19 cellular contexts compared by ENCODE assay signal in genomic region chr5:88536146-88536545, GRCh38.
A peak's percentile ranks its signal among the peaks of the same experiment; 100 is the strongest.
DNase-seq lines count a peak whose midpoint lies in the region; ATAC-seq, FAIRE-seq and TF ChIP-seq lines count a peak whose summit lies in the region.
"Had no signal": no experiment of that assay in that cellular context is flagged by ENCODE, and none has a peak within 500 bp of the region (broad histone marks: within the 10 kb centered on the region; RNA-seq: fewer than 3 reads in every experiment).

No MANE protein-coding gene starts in this region.

- H3K4ac ChIP-seq in H9 (ENCODE audit: low read depth, low read length), result no peak overlapping the region

- no peak overlapping the region for H3K4me3 Mint-ChIP-seq in astrocyte (ENCODE audit: unreplicated experiment)
- no peak overlapping the region for H3K4me3 Mint-ChIP-seq in H9
- H3K4me3 Mint-ChIP-seq: CD4-positive, alpha-beta memory T cell had no signal

- no peaks in the 10 kb centered on the region for H3K9me2 ChIP-seq in MM.1S (replicated peaks; ENCODE audit: insufficient read depth, low read length)

- H3K27ac ChIP-seq in astrocyte (ENCODE audit: low read depth, low read length) (no peak overlapping the region), H9 (ENCODE audit: insufficient read length, low read depth, low read length) (no peak overlapping the region), MM.1S (ENCODE audit: low read length) (no peak overlapping the region), aorta (ENCODE audit: low read depth in 1 of 2, low read length in 2 of 2) (no peak overlapping the region)

- no peak overlapping the region for H3T11ph ChIP-seq in H9 (ENCODE audit: low read length)

- no peak overlapping the region for H3K4me3 ChIP-seq in astrocyte (ENCODE audit: insufficient read depth, low read depth, low read length)
- H3K4me3 ChIP-seq in MM.1S (ENCODE audit: low read length), result no peak overlapping the region
- no peak overlapping the region for H3K4me3 ChIP-seq in aorta (ENCODE audit: low read length in 2 of 2)

- no peaks in the 10 kb centered on the region for H3K36me3 Mint-ChIP-seq in astrocyte (ENCODE audit: low read depth, unreplicated experiment)
- H3K36me3 Mint-ChIP-seq in H9 (ENCODE audit: insufficient read depth in 1 of 3, low read depth in 3 of 3), result no peaks in the 10 kb centered on the region
- H3K36me3 Mint-ChIP-seq: CD4-positive, alpha-beta memory T cell had no signal

- H3K9me3 ChIP-seq in astrocyte (ENCODE audit: insufficient read depth, low read depth, low read length) (no peaks in the 10 kb centered on the region), H9 (ENCODE audit: control insufficient read depth, low read depth, low read length) (no peaks in the 10 kb centered on the region), MM.1S (replicated peaks; ENCODE audit: insufficient read depth, low read length) (no peaks in the 10 kb centered on the region), aorta (ENCODE audit: control insufficient read depth, low read length) (peaks cover 2% of the 10 kb centered on the region)
- H3K9me3 ChIP-seq: BE2C had no signal

- no peak for ATAC-seq in GM21825 (IDR thresholded peaks at IDR 0.05; ENCODE audit: unreplicated experiment)
- ATAC-seq in aorta (ENCODE audit: low FRiP score), result no peak
- ATAC-seq: Panc1, SK-N-SH treated with all-trans-retinoic acid at 6 μM for 48 hours had no signal

- no peak overlapping the region for H3K14ac ChIP-seq in H9 (ENCODE audit: insufficient read depth, low read length)

- H3K4me1 Mint-ChIP-seq in astrocyte (ENCODE audit: low read depth, unreplicated experiment), result no peaks in the 10 kb centered on the region
- peaks cover 19 to 22% of the 10 kb centered on the region in 2 experiments for H3K4me1 Mint-ChIP-seq in H9
- H3K4me1 Mint-ChIP-seq: CD4-positive, alpha-beta memory T cell had no signal

- H3K27ac Mint-ChIP-seq in astrocyte (ENCODE audit: unreplicated experiment) (no peak overlapping the region), H9 (no peak overlapping the region)
- H3K27ac Mint-ChIP-seq: CD4-positive, alpha-beta memory T cell had no signal

- H3K9ac ChIP-seq in astrocyte (ENCODE audit: low read length) (no peak overlapping the region), H9 (ENCODE audit: extremely low read depth, insufficient read length, low read length) (no peak overlapping the region), MM.1S (ENCODE audit: low read length) (no peak overlapping the region)

- peaks cover 17% of the 10 kb centered on the region for H3K27me3 Mint-ChIP-seq in astrocyte (ENCODE audit: low read depth, unreplicated experiment)
- peaks cover 1% of the 10 kb centered on the region; the same call in 1 of the 2 replicates for H3K27me3 Mint-ChIP-seq in H9 (ENCODE audit: low read depth)

- H3F3A ChIP-seq in MM.1S (ENCODE audit: insufficient read depth, low read length), result no peaks in the 10 kb centered on the region

- no peak overlapping the region for H4K5ac ChIP-seq in H9 (ENCODE audit: insufficient read length, low read depth, low read length)

- no peak overlapping the region for H3K56ac ChIP-seq in H9 (ENCODE audit: insufficient read length, low read depth, low read length)

- H3K18ac ChIP-seq in H9 (ENCODE audit: insufficient read length, low read depth, low read length), result no peak overlapping the region

- FAIRE-seq in astrocyte (lab: Jason Lieb, UNC), result no peak
- FAIRE-seq: G401.6, GM18507 had no signal

- H4K20me1 ChIP-seq in astrocyte (ENCODE audit: insufficient read depth, low read length), result no peaks in the 10 kb centered on the region
- H4K20me1 ChIP-seq in H9 (ENCODE audit: control insufficient read depth, insufficient read depth, insufficient read length), result no peaks in the 10 kb centered on the region
- no peaks in the 10 kb centered on the region for H4K20me1 ChIP-seq in MM.1S (ENCODE audit: insufficient read depth, low read length)

- H2BK120ac ChIP-seq in H9 (ENCODE audit: low read depth, low read length, poor library complexity, severe bottlenecking), result no peak overlapping the region

- no peak overlapping the region for H2BK12ac ChIP-seq in H9 (ENCODE audit: insufficient read length, low read depth, low read length)

- H2AK5ac ChIP-seq in H9 (ENCODE audit: insufficient read length, low read length), result no peak overlapping the region

- DNase-seq in HPDE6-E6E7 (ENCODE audit: extremely low spot score), result peak; percentile 3
- peak; percentile 69 for DNase-seq in NCI-H226
- peak; percentile 60 for DNase-seq in astrocyte (ENCODE audit: low read depth)
- DNase-seq in H9, result no peak
- no peak for DNase-seq in MM.1S
- no peak for DNase-seq in aorta
- DNase-seq: BE2C; Calu3; CD4-positive, alpha-beta memory T cell; NCI-H1436 treated with DMSO at 0.1 percent for 48 hours; NCI-H2029 treated with DMSO at 0.1 percent for 48 hours; NCI-H510A treated with DMSO at 0.1 percent for 48 hours; NCI-H82; SHP77 treated with DMSO at 0.1 percent for 48 hours had no signal

- H3K9me3 Mint-ChIP-seq in astrocyte (ENCODE audit: unreplicated experiment) (peaks cover 4% of the 10 kb centered on the region), H9 (peaks cover 4 to 5% of the 10 kb centered on the region in 2 experiments; a peak in 3 of 5 replicates)

- H3K23me2 ChIP-seq in H9 (ENCODE audit: insufficient read length, low read depth, low read length, poor library complexity, severe bottlenecking), result no peaks in the 10 kb centered on the region

- H2BK5ac ChIP-seq in H9 (ENCODE audit: insufficient read length, low read length), result no peak overlapping the region

- H3K36me3 ChIP-seq in astrocyte (ENCODE audit: insufficient read depth, low read length), result no peaks in the 10 kb centered on the region
- H3K36me3 ChIP-seq in MM.1S (replicated peaks; ENCODE audit: insufficient read depth, low read length), result no peaks in the 10 kb centered on the region
- H3K36me3 ChIP-seq in aorta (ENCODE audit: control insufficient read depth in 1 of 2, insufficient read depth in 2 of 2, low read length in 1 of 2), result no peaks in the 10 kb centered on the region
- H3K36me3 ChIP-seq: BE2C had no signal

- intact Hi-C loops in aorta (cut with DNase I), result no loop called here

- H3K4me2 ChIP-seq in astrocyte (ENCODE audit: low read length) (no peak overlapping the region), H9 (ENCODE audit: insufficient read depth, insufficient read length, low read length) (no peak overlapping the region), MM.1S (ENCODE audit: low read depth, low read length) (no peak overlapping the region)

- H3K4me1 ChIP-seq in astrocyte (ENCODE audit: insufficient read depth, low read length) (peaks cover 9% of the 10 kb centered on the region), H9 (ENCODE audit: insufficient read depth, low read length) (no peaks in the 10 kb centered on the region; the same call in 1 of the 2 replicates), MM.1S (ENCODE audit: low read length) (no peaks in the 10 kb centered on the region), aorta (ENCODE audit: control insufficient read depth in 1 of 2, insufficient read depth in 2 of 2, low read length in 2 of 2) (no peaks in the 10 kb centered on the region)
- H3K4me1 ChIP-seq: BE2C had no signal

- no peak overlapping the region for H4K8ac ChIP-seq in H9 (replicated peaks; ENCODE audit: insufficient read length, low read depth, low read length)

- H4K91ac ChIP-seq in H9 (ENCODE audit: insufficient read length, low read depth, low read length), result no peak overlapping the region

- no peak for TF ChIP-seq CTCF in astrocyte (IDR thresholded peaks at IDR 0.05; ENCODE audit: insufficient read depth, low read depth, low read length)
- no peak for TF ChIP-seq CTCF in H9 (conservative IDR thresholded peaks at IDR 0.05)
- TF ChIP-seq CTCF in MM.1S (IDR thresholded peaks at IDR 0.05; ENCODE audit: low read length), result no peak

- H3K27me3 ChIP-seq in astrocyte (ENCODE audit: insufficient read depth, low read length) (no peaks in the 10 kb centered on the region), H9 (ENCODE audit: insufficient read depth, low read length) (no peaks in the 10 kb centered on the region), MM.1S (replicated peaks; ENCODE audit: insufficient read depth, low read length) (no peaks in the 10 kb centered on the region), aorta (ENCODE audit: control insufficient read depth in 1 of 2, insufficient read depth in 2 of 2, low read length in 1 of 2) (peaks cover 0 to 3% of the 10 kb centered on the region in 2 donors)

- no peaks in the 10 kb centered on the region for H3K79me2 ChIP-seq in astrocyte (ENCODE audit: insufficient read depth, low read length)
- no peaks in the 10 kb centered on the region for H3K79me2 ChIP-seq in H9 (ENCODE audit: insufficient read depth, low read length)
- H3K79me2 ChIP-seq in MM.1S (ENCODE audit: low read length), result no peaks in the 10 kb centered on the region

- no peaks in the 10 kb centered on the region for H3K79me1 ChIP-seq in H9 (ENCODE audit: insufficient read depth, low read depth, low read length, poor library complexity, severe bottlenecking)

- no CpG with 5 or more reads among the region's 3 CpGs for WGBS in H9 (ENCODE audit: extremely low coverage, insufficient read length, low lambda C conversion rate)
- 19 to 29% methylated on average over 3 of the region's 3 CpGs for WGBS in aorta, 2 donors

- no peak overlapping the region for H2BK20ac ChIP-seq in H9 (ENCODE audit: low read depth, low read length, poor library complexity, severe bottlenecking)

- H2BK15ac ChIP-seq in H9 (ENCODE audit: low read depth, low read length), result no peak overlapping the region

- H2AFZ ChIP-seq in astrocyte (ENCODE audit: low read depth, low read length), result no peak overlapping the region
- H2AFZ ChIP-seq in H9 (ENCODE audit: low read length), result no peak overlapping the region
- H2AFZ ChIP-seq in MM.1S (ENCODE audit: low read length), result no peak overlapping the region

- H3K23ac ChIP-seq in H9 (ENCODE audit: insufficient read length, low read depth, low read length), result no peak overlapping the region

Comparison
In these comparisons a context has a peak if more than half of its experiments do, and no peak if none do; other contexts are left out.
1. DNase-seq: peak in HPDE6-E6E7 (single experiment), NCI-H226 (single experiment) and astrocyte (single experiment); none in H9 (single experiment), MM.1S (single experiment) and aorta (0 of 2).